ENCODE assay signal across 1 cellular context in genomic region chr3:172036541-172037215, GRCh38.
TF ChIP-seq lines count a peak whose summit lies in the region.

No MANE protein-coding gene starts in this region.

TF ChIP-seq in K562, 482 proteins besides CTCF, POLR2A, EP300 and RAD21 (continued from another document and continues in another):
- TF ChIP-seq CREM (IDR thresholded peaks at IDR 0.05; ENCODE audit: low read depth): no peak
- TF ChIP-seq GABPB2 (CRISPR knock-in tag; conservative IDR thresholded peaks at IDR 0.05): no peak
- no peak for TF ChIP-seq NELFE (IDR thresholded peaks at IDR 0.05; ENCODE audit: insufficient read depth, insufficient read length)
- TF ChIP-seq SMARCA4 (IDR thresholded peaks at IDR 0.05): peak; percentile 59
- TF ChIP-seq ZNF311 (CRISPR knock-in tag; IDR thresholded peaks at IDR 0.05): no peak
- no peak for TF ChIP-seq EGR1 (conservative IDR thresholded peaks at IDR 0.05)
- TF ChIP-seq CHCHD3 (CRISPR knock-in tag; IDR thresholded peaks at IDR 0.05): no peak
- peak in 1 of 2 experiments; percentile 29; a peak in 1 of 4 replicates for TF ChIP-seq TRIM24 (IDR thresholded peaks at IDR 0.05)
- peak; percentile 78 for TF ChIP-seq CBFA2T3 (IDR thresholded peaks at IDR 0.05)
- TF ChIP-seq ZBTB33 (CRISPR knock-in tag; IDR thresholded peaks at IDR 0.05): no peak
- no peak for TF ChIP-seq RAD51 (IDR thresholded peaks at IDR 0.05; ENCODE audit: borderline replicate concordance, low read depth)
- TF ChIP-seq TEAD4 (IDR thresholded peaks at IDR 0.05; ENCODE audit: low read length): peak; percentile 59; the same call in 1 of the 2 replicates
- no peak for TF ChIP-seq TEAD4 (CRISPR knock-in tag; IDR thresholded peaks at IDR 0.05; ENCODE audit: borderline replicate concordance)
- peak; percentile 52 for TF ChIP-seq STAT5A (IDR thresholded peaks at IDR 0.05; ENCODE audit: borderline replicate concordance, low read length)
- TF ChIP-seq PURB (CRISPR knock-in tag; IDR thresholded peaks at IDR 0.05; ENCODE audit: low read depth): no peak
- TF ChIP-seq IRF9 (tag; IDR thresholded peaks at IDR 0.05): no peak
- no peak for TF ChIP-seq E2F6 (IDR thresholded peaks at IDR 0.05; ENCODE audit: borderline replicate concordance in 1 of 2, extremely low read depth in 1 of 2, insufficient read depth in 1 of 2, insufficient read length in 1 of 2, low read depth in 1 of 2, low read length in 1 of 2, poor library complexity in 1 of 2, severe bottlenecking in 1 of 2)
- TF ChIP-seq ZNF175 (CRISPR knock-in tag; IDR thresholded peaks at IDR 0.05; ENCODE audit: low read depth): no peak
- no peak for TF ChIP-seq FOXA1 (IDR thresholded peaks at IDR 0.05; ENCODE audit: borderline replicate concordance)
- no peak for TF ChIP-seq NR2C2 (CRISPR knock-in tag; IDR thresholded peaks at IDR 0.05)
- TF ChIP-seq NR2C2 (tag; IDR thresholded peaks at IDR 0.05): no peak
- TF ChIP-seq ZNF280A (IDR thresholded peaks at IDR 0.05; ENCODE audit: low read depth, partially characterized antibody): no peak
- TF ChIP-seq ATF3 (IDR thresholded peaks at IDR 0.05): no peak
- TF ChIP-seq ATF3 (CRISPR knock-in tag; conservative IDR thresholded peaks at IDR 0.05): no peak
- TF ChIP-seq FOXK2 (conservative IDR thresholded peaks at IDR 0.05 in 1 of 2, IDR thresholded peaks at IDR 0.05 in 1 of 2; ENCODE audit: low read depth in 2 of 2): peak; percentile 43 to 52; a peak in 3 of 4 replicates
- TF ChIP-seq BRCA1 (IDR thresholded peaks at IDR 0.05): no peak
- TF ChIP-seq BRCA1 (CRISPR knock-in tag; IDR thresholded peaks at IDR 0.05): no peak
- no peak for TF ChIP-seq ZNF184 (CRISPR knock-in tag; IDR thresholded peaks at IDR 0.05)
- TF ChIP-seq E2F5 (CRISPR knock-in tag; IDR thresholded peaks at IDR 0.05): no peak
- TF ChIP-seq CBX8 (IDR thresholded peaks at IDR 0.05; ENCODE audit: borderline replicate concordance, extremely low read depth, low read depth, low read length, poor library complexity, severe bottlenecking): no peak
- no peak for TF ChIP-seq PTRF (tag; IDR thresholded peaks at IDR 0.05)
- TF ChIP-seq FOXM1 (IDR thresholded peaks at IDR 0.05; ENCODE audit: low read depth): no peak
- TF ChIP-seq FOXM1 (CRISPR knock-in tag; IDR thresholded peaks at IDR 0.05; ENCODE audit: low read depth): no peak
- no peak for TF ChIP-seq CBX5 (IDR thresholded peaks at IDR 0.05; ENCODE audit: borderline replicate concordance, low read depth)
- no peak for TF ChIP-seq SNIP1 (IDR thresholded peaks at IDR 0.05; ENCODE audit: low read depth)
- no peak for TF ChIP-seq ZNF23 (CRISPR knock-in tag; IDR thresholded peaks at IDR 0.05)
- TF ChIP-seq KDM4B (IDR thresholded peaks at IDR 0.05; ENCODE audit: borderline replicate concordance in 2 of 2, low read depth in 1 of 2): no peak
- peak; percentile 61 for TF ChIP-seq MEIS2 (IDR thresholded peaks at IDR 0.05; ENCODE audit: partially characterized antibody)
- TF ChIP-seq ZNF316 (IDR thresholded peaks at IDR 0.05): no peak
- no peak for TF ChIP-seq CBX3 (IDR thresholded peaks at IDR 0.05; ENCODE audit: borderline replicate concordance in 1 of 2, low read length in 2 of 2)
- no peak for TF ChIP-seq NCOA2 (IDR thresholded peaks at IDR 0.05; ENCODE audit: partially characterized antibody in 2 of 2)
- no peak; the same call in 1 of the 2 replicates for TF ChIP-seq ELF2 (CRISPR knock-in tag; IDR thresholded peaks at IDR 0.05)
- TF ChIP-seq MTF1 (CRISPR knock-in tag; IDR thresholded peaks at IDR 0.05; ENCODE audit: borderline replicate concordance): no peak
- TF ChIP-seq TEAD2 (tag; IDR thresholded peaks at IDR 0.05): no peak
- no peak for TF ChIP-seq FOXO4 (CRISPR knock-in tag; IDR thresholded peaks at IDR 0.05)
- TF ChIP-seq KAT8 (IDR thresholded peaks at IDR 0.05; ENCODE audit: low read depth): no peak
- no peak for TF ChIP-seq HCFC1 (IDR thresholded peaks at IDR 0.05; ENCODE audit: low read depth, low read length)
- TF ChIP-seq JUND (IDR thresholded peaks at IDR 0.05; ENCODE audit: borderline replicate concordance, low read depth, low read length): peak; percentile 47; the same call in 1 of the 2 replicates
- TF ChIP-seq JUND (tag; IDR thresholded peaks at IDR 0.05; ENCODE audit: borderline replicate concordance, low read depth, low read length): peak; percentile 57; the same call in 1 of the 3 replicates
- TF ChIP-seq SMAD1 (IDR thresholded peaks at IDR 0.05; ENCODE audit: low read depth, low read length, partially characterized antibody): no peak
- TF ChIP-seq ZNF398 (CRISPR knock-in tag; IDR thresholded peaks at IDR 0.05): no peak
- TF ChIP-seq MCM7 (IDR thresholded peaks at IDR 0.05): no peak
- TF ChIP-seq TAL1 (IDR thresholded peaks at IDR 0.05): peak; percentile 56; the same call in 1 of the 2 replicates
- TF ChIP-seq RBFOX2 (IDR thresholded peaks at IDR 0.05; ENCODE audit: low read depth, low read length): no peak
- TF ChIP-seq XRCC3 (IDR thresholded peaks at IDR 0.05): no peak
- no peak for TF ChIP-seq ARHGAP35 (IDR thresholded peaks at IDR 0.05; ENCODE audit: partially characterized antibody)
- TF ChIP-seq TEAD1 (CRISPR knock-in tag; IDR thresholded peaks at IDR 0.05): no peak
- TF ChIP-seq CXXC5 (CRISPR knock-in tag; IDR thresholded peaks at IDR 0.05): peak; percentile 27; the same call in 1 of the 2 replicates
- TF ChIP-seq BDP1 (IDR thresholded peaks at IDR 0.05; ENCODE audit: insufficient read depth, insufficient read length): no peak
- no peak for TF ChIP-seq TCF7 (IDR thresholded peaks at IDR 0.05; ENCODE audit: borderline replicate concordance)
- no peak for TF ChIP-seq CREB3L1 (IDR thresholded peaks at IDR 0.05; ENCODE audit: borderline replicate concordance, low read depth)
- TF ChIP-seq ATF7 (IDR thresholded peaks at IDR 0.05): 0 out of 2 replicates have a peak, but pooled peaks have one; percentile 39
- no peak for TF ChIP-seq BHLHE40 (IDR thresholded peaks at IDR 0.05; ENCODE audit: low read length)
